31 cellular contexts compared by ENCODE assay signal in the genomic region with DNA sequence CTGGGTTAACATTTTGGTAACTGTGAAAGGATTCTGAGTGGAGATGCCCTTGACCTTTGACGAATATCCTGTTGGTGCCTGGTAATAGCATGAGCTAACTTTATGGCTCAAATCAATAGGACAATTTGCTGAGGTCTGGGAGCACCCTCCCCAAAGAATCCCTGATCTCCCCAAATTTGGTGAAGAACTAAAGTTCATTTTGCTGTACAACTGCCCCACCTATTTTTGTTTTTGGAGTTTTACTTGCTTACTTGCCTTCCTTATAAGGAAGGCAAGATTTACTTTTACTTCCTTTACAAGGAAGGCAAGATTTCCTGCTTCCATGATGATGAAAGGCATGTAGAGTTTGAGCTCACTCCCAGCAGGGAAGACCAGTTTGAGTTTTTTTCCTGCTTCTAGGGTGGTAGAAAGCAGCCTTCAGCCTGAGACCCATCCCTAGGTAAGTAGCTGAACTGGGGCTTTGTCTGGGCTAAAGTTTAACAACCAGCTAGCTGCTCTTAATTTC. TPM values are rescaled to one million over a fixed set of nuclear protein-coding genes. Genes with fewer than 3 reads are reported as not detected.
DNase-seq lines count a peak whose midpoint lies in the region; ATAC-seq, FAIRE-seq and TF ChIP-seq lines count a peak whose summit lies in the region.
"Had no signal": no experiment of that assay in that cellular context is flagged by ENCODE, and none has a peak within 500 bp of the region (broad histone marks: within the 10 kb centered on the region; RNA-seq: fewer than 3 reads in every experiment).

No MANE protein-coding gene starts in this region.

- ATAC-seq in omental fat pad (ENCODE audit: low FRiP score) = no peak
- ATAC-seq: activated T-cell treated with anti-CD3 and anti-CD28 coated beads, Interleukin-2, amount 50 U/mL, for 4 hours; esophagus mucosa; left lung; SK-N-SH treated with all-trans-retinoic acid at 6 μM for 48 hours; stimulated activated naive CD8-positive, alpha-beta T cell treated with anti-CD3 and anti-CD28 coated beads, Interleukin-15, Interleukin-2, amounts not matched to agents 100 U/mL and 50 U/mL, for 24 hours had no signal

- in situ Hi-C loops in transverse colon (cut with MboI; ENCODE audit: low pct_ligation_motif_present in 1 of 4, low pct_unique_long_range_greater_than_20kb in 1 of 4, low sequenced_read_pairs in 3 of 4) = no loop called here

- H3K4me1 Mint-ChIP-seq in type B pancreatic cell (ENCODE audit: unreplicated experiment) = peaks cover 4% of the 10 kb centered on the region

- H3K27me3 ChIP-seq in transverse colon = no peaks in the 10 kb centered on the region
- H3K27me3 ChIP-seq: left lung, tibial nerve had no signal

- no peaks in the 10 kb centered on the region for H3K9me3 ChIP-seq in transverse colon
- H3K9me3 ChIP-seq: left lung, tibial nerve had no signal

- H3K4me1 ChIP-seq in transverse colon = no peaks in the 10 kb centered on the region
- H3K4me1 ChIP-seq: left lung, tibial nerve had no signal

- 59% methylated on average over 1 of the region's 1 CpG; no CpG with 5 or more reads in 1 of the 2 donors for WGBS in transverse colon (ENCODE audit: low coverage in 1 of 2), 2 donors

- TF ChIP-seq CTCF in type B pancreatic cell (conservative IDR thresholded peaks at IDR 0.05) = no peak
- TF ChIP-seq CTCF in D721Med (IDR thresholded peaks at IDR 0.05; ENCODE audit: insufficient read depth, missing control alignments) = no peak
- TF ChIP-seq CTCF in transverse colon (IDR thresholded peaks at IDR 0.05) = no peak
- TF ChIP-seq CTCF in omental fat pad (IDR thresholded peaks at IDR 0.05) = no peak

- H3K27me3 Mint-ChIP-seq in type B pancreatic cell = no peaks in the 10 kb centered on the region

- H3K27ac ChIP-seq in transverse colon = no peak overlapping the region
- H3K27ac ChIP-seq: left lung, tibial nerve had no signal

- peak overlapping the region; percentile 24 for H3K27ac Mint-ChIP-seq in type B pancreatic cell
- H3K27ac Mint-ChIP-seq: activated naive CD4-positive, alpha-beta T cell treated with anti-CD3 and anti-CD28 coated beads, Interleukin-2, amount 10 ng/mL, durations not matched to agents 7 days and 5 days had no signal

- no peak for TF ChIP-seq EP300 in transverse colon (IDR thresholded peaks at IDR 0.05; ENCODE audit: low read depth)

- no peak for TF ChIP-seq POLR2A in transverse colon (IDR thresholded peaks at IDR 0.05)

- peak overlapping the region; percentile 24 for H3K4me3 Mint-ChIP-seq in type B pancreatic cell
- H3K4me3 Mint-ChIP-seq: activated naive CD4-positive, alpha-beta T cell treated with anti-CD3 and anti-CD28 coated beads, Interleukin-2, amount 10 ng/mL, durations not matched to agents 7 days and 5 days; activated T-cell treated with anti-CD3 and anti-CD28 coated beads, Interleukin-2, amount 50 U/mL, for 4 hours had no signal

- H3K9me3 Mint-ChIP-seq in type B pancreatic cell = peaks cover 6% of the 10 kb centered on the region

- H3K36me3 Mint-ChIP-seq in type B pancreatic cell = no peaks in the 10 kb centered on the region

- FAIRE-seq in D721Med (lab: Jason Lieb, UNC) = no peak
- FAIRE-seq: GM19239 had no signal

- DNase-seq in GM04503 (ENCODE audit: low read depth) (peak; percentile 35), MV-4-11 (lab: John Stamatoyannopoulos, UW) (peak; percentile 31), fibroblast of peridontal ligament (ENCODE audit: extremely low read depth) (peak; percentile 58), type B pancreatic cell (ENCODE audit: extremely low spot score, unreplicated experiment) (no peak), D721Med (ENCODE audit: insufficient read length, low spot score) (no peak), transverse colon (no peak), omental fat pad (ENCODE audit: low spot score) (no peak)
- DNase-seq: activated CD4-positive, CD25-positive, alpha-beta regulatory T cell treated with anti-CD3 and anti-CD28 coated beads, Interleukin-2, amount 50 U/mL, for 72 hours; activated CD8-positive, alpha-beta memory T cell treated with anti-CD3 and anti-CD28 coated beads for 24 hours; activated naive CD4-positive, alpha-beta T cell treated with anti-CD3 and anti-CD28 coated beads, Interleukin-2, amount 10 ng/mL, durations not matched to agents 7 days and 5 days; activated T-cell treated with anti-CD3 and anti-CD28 coated beads, Interleukin-2, amount 50 U/mL, for 4 hours; AML-193; aorta; cerebellar nuclear complex; GF-D8; glutamatergic neuron; left lung; midbrain; NCI-H1436 treated with DMSO at 0.1 percent for 48 hours; NCI-H510A treated with DMSO at 0.1 percent for 48 hours; RPMI8226; stimulated activated CD4-positive, alpha-beta T cell treated with anti-CD3 and anti-CD28 coated beads, Interleukin-2, amount 100 ng/mL, for 24 hours; stimulated activated naive CD8-positive, alpha-beta T cell treated with anti-CD3 and anti-CD28 coated beads, Interleukin-15, Interleukin-2, amounts not matched to agents 100 U/mL and 50 U/mL, for 24 hours; T1000 had no signal

- intact Hi-C loops in transverse colon (cut with DNase I; ENCODE audit: low total_unique reads) = no loop called here

- H3K4me3 ChIP-seq in transverse colon = no peak overlapping the region
- H3K4me3 ChIP-seq: left lung, tibial nerve had no signal

- no peaks in the 10 kb centered on the region for H3K36me3 ChIP-seq in transverse colon
- H3K36me3 ChIP-seq: left lung, tibial nerve had no signal

RNA-seq across cellular contexts. Expression of a gene that starts 2.8 kb away (rescaled TPM):
- total RNA-seq in type B pancreatic cell (ENCODE audit: low replicate concordance) (not detected in 2 replicates), transverse colon (not detected), omental fat pad (not detected)
- total RNA-seq: activated T-cell treated with anti-CD3 and anti-CD28 coated beads, Interleukin-2, amount 50 U/mL, for 4 hours; aorta; esophagus mucosa; H4; left lung; posterior vena cava; skeletal muscle tissue; tibial nerve had no signal

RNA-seq across cellular contexts. Expression of a gene that starts 6.0 kb away (rescaled TPM):
- total RNA-seq in type B pancreatic cell (ENCODE audit: low replicate concordance) (not detected in 2 replicates), transverse colon (not detected), omental fat pad (not detected)
- total RNA-seq: activated T-cell treated with anti-CD3 and anti-CD28 coated beads, Interleukin-2, amount 50 U/mL, for 4 hours; aorta; esophagus mucosa; H4; left lung; posterior vena cava; skeletal muscle tissue; tibial nerve had no signal

RNA-seq across cellular contexts. Expression of a gene that starts 10.1 kb away (rescaled TPM):
- not detected in 2 replicates for total RNA-seq in type B pancreatic cell (ENCODE audit: low replicate concordance)
- not detected for total RNA-seq in transverse colon
- total RNA-seq in omental fat pad = not detected
- total RNA-seq: activated T-cell treated with anti-CD3 and anti-CD28 coated beads, Interleukin-2, amount 50 U/mL, for 4 hours; aorta; esophagus mucosa; H4; left lung; posterior vena cava; skeletal muscle tissue; tibial nerve had no signal

RNA-seq across cellular contexts. Expression of a gene that starts 10.2 kb away (rescaled TPM):
- total RNA-seq in type B pancreatic cell (ENCODE audit: low replicate concordance) (not detected in 2 replicates), transverse colon (not detected), omental fat pad (not detected)
- total RNA-seq: activated T-cell treated with anti-CD3 and anti-CD28 coated beads, Interleukin-2, amount 50 U/mL, for 4 hours; aorta; esophagus mucosa; H4; left lung; posterior vena cava; skeletal muscle tissue; tibial nerve had no signal

RNA-seq across cellular contexts. Expression of a gene that starts 16.0 kb away (rescaled TPM):
- not detected in 2 replicates for total RNA-seq in type B pancreatic cell (ENCODE audit: low replicate concordance)
- total RNA-seq in transverse colon = not detected
- total RNA-seq in omental fat pad = not detected
- total RNA-seq: activated T-cell treated with anti-CD3 and anti-CD28 coated beads, Interleukin-2, amount 50 U/mL, for 4 hours; aorta; esophagus mucosa; H4; left lung; posterior vena cava; skeletal muscle tissue; tibial nerve had no signal

Comparison
In these comparisons a context has a peak if more than half of its experiments do, and no peak if none do; other contexts are left out.
1. DNase-seq: peak in GM04503 (single experiment), MV-4-11 (single experiment) and fibroblast of peridontal ligament (single experiment); none in type B pancreatic cell (single experiment), D721Med (single experiment), transverse colon (single experiment) and omental fat pad (single experiment).